In the genomic region with DNA sequence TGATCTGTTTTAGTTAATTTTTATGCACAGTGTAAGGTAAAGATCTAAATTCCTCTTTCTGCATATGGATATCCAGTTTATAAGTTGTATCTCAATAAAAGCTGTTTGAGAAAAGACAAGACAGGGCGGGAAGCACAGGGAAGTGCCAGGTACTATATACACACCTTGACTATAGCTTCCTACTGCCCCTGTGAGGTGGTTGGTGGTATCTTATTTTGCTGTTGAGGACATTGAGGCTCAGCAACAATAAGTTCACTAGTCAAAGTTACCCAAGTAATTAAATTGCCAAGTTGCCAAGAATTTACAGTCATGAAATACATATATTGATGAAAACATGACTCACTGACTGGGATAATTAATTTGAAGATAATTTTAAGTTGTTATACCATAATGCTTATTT, we compare ENCODE assay signal across 13 cellular contexts.
DNase-seq lines count a peak whose midpoint lies in the region; ATAC-seq, FAIRE-seq and TF ChIP-seq lines count a peak whose summit lies in the region.
"Had no signal": no experiment of that assay in that cellular context is flagged by ENCODE, and none has a peak within 500 bp of the region (broad histone marks: within the 10 kb centered on the region; RNA-seq: fewer than 3 reads in every experiment).

No MANE protein-coding gene starts in this region.

- H3K79me2 ChIP-seq in hepatocyte: no peaks in the 10 kb centered on the region
- H3K79me2 ChIP-seq: parathyroid adenoma had no signal

- H2BK120ac ChIP-seq in neuronal stem cell (ENCODE audit: low read depth, low read length): no peak overlapping the region

- no peak for TF ChIP-seq POLR2A in A549 (IDR thresholded peaks at IDR 0.05; ENCODE audit: low read length)

- H3K9me2 ChIP-seq in hepatocyte (replicated peaks; ENCODE audit: insufficient read depth): no peaks in the 10 kb centered on the region

- H2BK12ac ChIP-seq in neuronal stem cell (ENCODE audit: low read length): no peak overlapping the region

- no peak overlapping the region for H3K4ac ChIP-seq in neuronal stem cell (ENCODE audit: low read length)

- H3K4me3 ChIP-seq in A549 (no peak overlapping the region), hepatocyte (no peak overlapping the region), neuronal stem cell (ENCODE audit: low read length in 2 of 2) (no peak overlapping the region)
- H3K4me3 ChIP-seq: body of pancreas, thoracic aorta had no signal

- no peak overlapping the region for H2BK15ac ChIP-seq in neuronal stem cell (ENCODE audit: low read length)

- H4K8ac ChIP-seq in neuronal stem cell (ENCODE audit: low read depth, low read length): no peak overlapping the region

- no peaks in the 10 kb centered on the region for H3K9me3 ChIP-seq in A549
- no peaks in the 10 kb centered on the region for H3K9me3 ChIP-seq in hepatocyte (ENCODE audit: low read depth)
- H3K9me3 ChIP-seq in neuronal stem cell (replicated peaks in 1 of 2; ENCODE audit: control insufficient read depth in 2 of 2, insufficient read depth in 1 of 2, low read depth in 1 of 2, low read length in 2 of 2): no peaks in the 10 kb centered on the region
- H3K9me3 ChIP-seq: body of pancreas, thoracic aorta had no signal

- CTCF ChIA-PET in A549 (lab: Yijun Ruan, JAX): interaction anchor here (0.8 to 2.0 kb wide), 5 partner anchors 24 to 143 kb away, joined by 3 to 6 read pairs (median 3); no protein-coding TSS in a partner anchor

- peak in 1 of 2 experiments; percentile 19 for DNase-seq in A549 (ENCODE audit: low read depth in 1 of 2, low spot score in 1 of 2)
- no peak for DNase-seq in GM13976 (ENCODE audit: low spot score)
- DNase-seq in RKO (ENCODE audit: low spot score): peak; percentile 4
- no peak for DNase-seq in hepatocyte (ENCODE audit: low spot score)
- DNase-seq in T-helper 1 cell: no peak
- no peak for DNase-seq in neuronal stem cell (ENCODE audit: low spot score)
- DNase-seq: activated T-cell treated with anti-CD3 and anti-CD28 coated beads, Interleukin-2, amount 50 U/mL, for 24 hours; body of pancreas; NCI-H510A had no signal

- no peak overlapping the region for H2BK5ac ChIP-seq in neuronal stem cell (ENCODE audit: low read length)

- H3K18ac ChIP-seq in neuronal stem cell (ENCODE audit: low read length): no peak overlapping the region

- H3K27ac ChIP-seq in A549: no peak overlapping the region
- H3K27ac ChIP-seq in hepatocyte: no peak overlapping the region
- no peak overlapping the region for H3K27ac ChIP-seq in neuronal stem cell (replicated peaks; ENCODE audit: low read length)
- H3K27ac ChIP-seq: body of pancreas, parathyroid adenoma, thoracic aorta had no signal

- in situ Hi-C loops in GM13976 (cut with MboI; ENCODE audit: low sequenced_read_pairs, unreplicated experiment): no loop called here

- peak; percentile 20 for TF ChIP-seq CTCF in A549 (IDR thresholded peaks at IDR 0.05)
- TF ChIP-seq CTCF in GM13976 (IDR thresholded peaks at IDR 0.05; ENCODE audit: borderline replicate concordance, control extremely low read depth, extremely low read depth, insufficient read depth, missing control alignments): peak; percentile 21
- TF ChIP-seq CTCF in hepatocyte (IDR thresholded peaks at IDR 0.05; ENCODE audit: poor library complexity): peak; percentile 21

- ATAC-seq in A549 (peak; percentile 68 to 75; a peak in 3 of 6 replicates), HG02981 (IDR thresholded peaks at IDR 0.05; ENCODE audit: unreplicated experiment) (no peak), GM18520 (IDR thresholded peaks at IDR 0.05; ENCODE audit: unreplicated experiment) (no peak)
- ATAC-seq: body of pancreas had no signal

- H3K36me3 ChIP-seq in hepatocyte (replicated peaks; ENCODE audit: insufficient read depth, low read depth): no peaks in the 10 kb centered on the region
- H3K36me3 ChIP-seq in neuronal stem cell (replicated peaks in 1 of 2; ENCODE audit: control insufficient read depth in 2 of 2, insufficient read depth in 2 of 2, low read length in 2 of 2): peaks cover 8 to 70% of the 10 kb centered on the region in 2 donors

- H3K4me1 ChIP-seq in A549: peaks cover 6% of the 10 kb centered on the region; the same call in 1 of the 3 replicates
- H3K4me1 ChIP-seq in hepatocyte (ENCODE audit: insufficient read depth): no peaks in the 10 kb centered on the region
- peaks cover 5 to 6% of the 10 kb centered on the region in 2 donors for H3K4me1 ChIP-seq in neuronal stem cell (ENCODE audit: control insufficient read depth in 2 of 2, insufficient read depth in 1 of 2, low read depth in 1 of 2, low read length in 2 of 2)
- H3K4me1 ChIP-seq: parathyroid adenoma had no signal

- WGBS in A549 (ENCODE audit: missing lambda C conversion rate): 82% methylated on average over 1 of the region's 1 CpG
- 80% methylated on average over 1 of the region's 1 CpG for WGBS in hepatocyte (ENCODE audit: low lambda C conversion rate, missing lambda C conversion rate)
- WGBS in neuronal stem cell (ENCODE audit: extremely low coverage in 2 of 2, insufficient read length in 2 of 2, insufficient replicate concordance in 1 of 2), 2 donors: no CpG with 5 or more reads among the region's 1 CpG

- TF ChIP-seq RAD21 in A549 (conservative IDR thresholded peaks at IDR 0.05 in 1 of 2, IDR thresholded peaks at IDR 0.05 in 1 of 2): peak; percentile 22 to 35; a peak in 3 of 5 replicates

- FAIRE-seq in A549 (lab: Jason Lieb, UNC): no peak

- H4K91ac ChIP-seq in neuronal stem cell (ENCODE audit: low read depth, low read length, poor library complexity): no peak overlapping the region

- H2AFZ ChIP-seq in hepatocyte: no peak overlapping the region
- no peak overlapping the region for H2AFZ ChIP-seq in neuronal stem cell (ENCODE audit: low read length)
- H2AFZ ChIP-seq: parathyroid adenoma had no signal

- H3K4me2 ChIP-seq in A549: no peak overlapping the region
- no peak overlapping the region for H3K4me2 ChIP-seq in hepatocyte
- no peak overlapping the region for H3K4me2 ChIP-seq in neuronal stem cell (ENCODE audit: insufficient read depth, low read length, poor library complexity, severe bottlenecking)

- TF ChIP-seq EP300 in A549 (IDR thresholded peaks at IDR 0.05): no peak

- H3K27me3 ChIP-seq in hepatocyte (no peaks in the 10 kb centered on the region), neuronal stem cell (ENCODE audit: control insufficient read depth in 3 of 3, insufficient read depth in 3 of 3, low read depth in 1 of 3, low read length in 3 of 3) (no peaks in the 10 kb centered on the region)
- H3K27me3 ChIP-seq: body of pancreas had no signal

- no peaks in the 10 kb centered on the region for H4K20me1 ChIP-seq in hepatocyte (ENCODE audit: insufficient read depth, poor library complexity, severe bottlenecking)

- H3K79me1 ChIP-seq in neuronal stem cell (ENCODE audit: low read depth, low read length): no peaks in the 10 kb centered on the region

- no peak overlapping the region for H2AK5ac ChIP-seq in neuronal stem cell (ENCODE audit: low read depth, low read length)

- no peak overlapping the region for H3K23ac ChIP-seq in neuronal stem cell (ENCODE audit: low read depth, low read length, poor library complexity)

- POLR2A ChIA-PET in A549 (lab: Yijun Ruan, JAX): interaction anchor here (1.0 kb wide), 1 partner anchor 189 kb away, joined by 3 read pairs; the partner anchor contains the start of gene POU2F1

- no peak overlapping the region for H3K9ac ChIP-seq in neuronal stem cell (ENCODE audit: low read depth, low read length, poor library complexity)
- H3K9ac ChIP-seq: parathyroid adenoma had no signal

- no peak overlapping the region for H3K14ac ChIP-seq in neuronal stem cell (ENCODE audit: low read length)

TF ChIP-seq in A549, 52 proteins besides CTCF, POLR2A, EP300 and RAD21:
- TF ChIP-seq FOSB (CRISPR knock-in tag; IDR thresholded peaks at IDR 0.05) (no peak), NR3C1 (IDR thresholded peaks at IDR 0.05) (no peak), MYC (IDR thresholded peaks at IDR 0.05; ENCODE audit: borderline replicate concordance, low read length) (no peak), ZSCAN20 (CRISPR knock-in tag; IDR thresholded peaks at IDR 0.05) (no peak), CBX2 (IDR thresholded peaks at IDR 0.05; ENCODE audit: borderline replicate concordance, low read depth) (no peak), ATOH8 (CRISPR knock-in tag; IDR thresholded peaks at IDR 0.05; ENCODE audit: low read depth) (no peak), CHD2 (IDR thresholded peaks at IDR 0.05; ENCODE audit: low read length, partially characterized antibody) (no peak), HOXA7 (CRISPR knock-in tag; IDR thresholded peaks at IDR 0.05) (no peak), MAX (IDR thresholded peaks at IDR 0.05) (no peak), EHF (CRISPR knock-in tag; IDR thresholded peaks at IDR 0.05) (no peak), POLR2AphosphoS2 (conservative IDR thresholded peaks at IDR 0.05; ENCODE audit: low read length) (no peak), RNF2 (IDR thresholded peaks at IDR 0.05; ENCODE audit: borderline replicate concordance, low read depth) (no peak), SMC3 (IDR thresholded peaks at IDR 0.05) (no peak), CHD4 (IDR thresholded peaks at IDR 0.05; ENCODE audit: borderline replicate concordance) (no peak)

Comparison
In these comparisons a context has a peak if more than half of its experiments do, and no peak if none do; other contexts are left out.
1. ATAC-seq: peak in A549 (2 of 2); none in HG02981 (single experiment) and GM18520 (single experiment).
2. Peak in every context shown above with its lines, with median percentiles within 50 percentile points of each other: CTCF ChIP-seq.